11 cellular contexts compared by ENCODE assay signal in the genomic region with DNA sequence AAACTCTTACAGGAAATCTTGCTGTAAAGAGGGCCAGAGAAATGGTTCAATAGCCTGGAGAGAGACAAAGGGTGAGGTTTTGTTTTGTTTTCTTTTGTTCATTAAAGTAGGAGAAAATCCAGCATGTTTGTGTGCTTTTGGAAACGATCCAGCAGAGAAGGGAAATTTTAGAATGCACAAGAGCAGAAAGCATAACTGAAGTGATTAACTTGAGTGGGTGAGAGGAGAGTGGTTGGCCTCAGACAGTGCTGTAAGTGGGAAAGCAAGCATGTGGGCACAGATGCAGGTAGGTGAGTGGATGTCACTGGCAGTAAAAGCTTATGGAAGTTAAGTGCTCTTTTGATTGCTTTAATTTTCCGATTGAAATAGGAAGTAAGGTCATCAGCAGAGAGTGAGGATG. TPM values are rescaled to one million over a fixed set of nuclear protein-coding genes. Genes with fewer than 3 reads are reported as not detected.
DNase-seq lines count a peak whose midpoint lies in the region; ATAC-seq and TF ChIP-seq lines count a peak whose summit lies in the region.
"Had no signal": no experiment of that assay in that cellular context is flagged by ENCODE, and none has a peak within 500 bp of the region (broad histone marks: within the 10 kb centered on the region; RNA-seq: fewer than 3 reads in every experiment).

No MANE protein-coding gene starts in this region.

- DNase-seq in DMS79 (lab: John Stamatoyannopoulos, UW) = peak; percentile 99
- DNase-seq in NCI-H2107 treated with DMSO at 0.1 percent for 48 hours (lab: John Stamatoyannopoulos, UW; ENCODE audit: unreplicated experiment) = peak; percentile 100
- peak; percentile 28 for DNase-seq in astrocyte of the hippocampus (ENCODE audit: low read depth, low spot score)
- DNase-seq in lower lobe of right lung = no peak
- no peak for DNase-seq in GDM1 (lab: John Stamatoyannopoulos, UW)
- DNase-seq in stimulated activated CD4-positive, alpha-beta T cell treated with anti-CD3 and anti-CD28 coated beads, Interleukin-12 subunit alpha, Interleukin-12 subunit beta, amount 100 ng/mL, for 4 hours = no peak
- no peak for DNase-seq in left colon
- no peak for DNase-seq in mesenteric fat pad (ENCODE audit: low spot score)
- DNase-seq: activated CD4-positive, alpha-beta T cell treated with anti-CD3 and anti-CD28 coated beads, Interleukin-2, amount 50 U/mL, for 48 hours; stimulated activated CD4-positive, alpha-beta T cell treated with anti-CD3 and anti-CD28 coated beads, Interleukin-4, amount 100 ng/mL, for 1 hour had no signal

- H3K9me3 ChIP-seq in lower lobe of right lung = no peaks in the 10 kb centered on the region

- intact Hi-C loops in lower lobe of right lung (cut with DNase I) (no loop called here), left colon (cut with DNase I, micrococcal nuclease) (no loop called here)

- ATAC-seq in lower lobe of right lung (peak; percentile 85 to 93), left colon (no peak)

- peak overlapping the region; percentile 9 for H3K27ac ChIP-seq in lower lobe of right lung
- H3K27ac ChIP-seq: KMS-11 had no signal

- H3K36me3 ChIP-seq in lower lobe of right lung = peaks cover 20% of the 10 kb centered on the region

- H3K27me3 ChIP-seq in lower lobe of right lung (ENCODE audit: low read depth) = no peaks in the 10 kb centered on the region

- peaks cover 13% of the 10 kb centered on the region for H3K4me1 ChIP-seq in lower lobe of right lung

- TF ChIP-seq CTCF in lower lobe of right lung (IDR thresholded peaks at IDR 0.05) = no peak

- no peak overlapping the region for H3K4me3 ChIP-seq in lower lobe of right lung

RNA-seq across cellular contexts. Expression of gene EEIG2, which starts 50.2 kb away (rescaled TPM):
- total RNA-seq in lower lobe of right lung = 20.0 TPM
- 10 to 100 TPM; 31.1 to 35.8 TPM for total RNA-seq in left colon
- total RNA-seq in mesenteric fat pad = 16.7 TPM

RNA-seq across cellular contexts. Expression of gene HENMT1, which starts 50.8 kb away (rescaled TPM):
- total RNA-seq in lower lobe of right lung = 6.5 TPM
- total RNA-seq in left colon = 1 to 10 TPM; 6.6 to 7.3 TPM
- 3.3 TPM for total RNA-seq in mesenteric fat pad

Comparison
In these comparisons a context has a peak if more than half of its experiments do, and no peak if none do; other contexts are left out.
1. DNase-seq: peak in DMS79 (single experiment), NCI-H2107 treated with DMSO at 0.1 percent for 48 hours (single experiment) and astrocyte of the hippocampus (single experiment); none in lower lobe of right lung (single experiment), GDM1 (single experiment), stimulated activated CD4-positive, alpha-beta T cell treated with anti-CD3 and anti-CD28 coated beads, Interleukin-12 subunit alpha, Interleukin-12 subunit beta, amount 100 ng/mL, for 4 hours (single experiment), left colon (0 of 2) and mesenteric fat pad (single experiment).